ENCODE assay signal across 13 cellular contexts in genomic region chr16:27233731-27234130, GRCh38. TPM values are rescaled to one million over a fixed set of nuclear protein-coding genes. Genes with fewer than 3 reads are reported as not detected.
DNase-seq lines count a peak whose midpoint lies in the region; ATAC-seq and TF ChIP-seq lines count a peak whose summit lies in the region.
"Had no signal": no experiment of that assay in that cellular context is flagged by ENCODE, and none has a peak within 500 bp of the region (broad histone marks: within the 10 kb centered on the region; RNA-seq: fewer than 3 reads in every experiment).

No MANE protein-coding gene starts in this region.

- peaks cover 30 to 98% (median 59%) of the 10 kb centered on the region in 4 donors for H3K4me1 Mint-ChIP-seq in CD4-positive, CD25-positive, alpha-beta regulatory T cell
- peaks cover 98% of the 10 kb centered on the region for H3K4me1 Mint-ChIP-seq in activated CD8-positive, alpha-beta T cell treated with anti-CD3 and anti-CD28 coated beads, Interleukin-2, amount 10 ng/mL, durations not matched to agents 7 days and 5 days (ENCODE audit: low read depth)
- H3K4me1 Mint-ChIP-seq in naive B cell: peaks cover 73 to 95% (median 92%) of the 10 kb centered on the region in 3 donors

- H3K27me3 Mint-ChIP-seq in CD4-positive, CD25-positive, alpha-beta regulatory T cell: no peaks in the 10 kb centered on the region
- H3K27me3 Mint-ChIP-seq in activated CD8-positive, alpha-beta T cell treated with anti-CD3 and anti-CD28 coated beads, Interleukin-2, amount 10 ng/mL, durations not matched to agents 7 days and 5 days (ENCODE audit: low read depth): no peaks in the 10 kb centered on the region
- no peaks in the 10 kb centered on the region for H3K27me3 Mint-ChIP-seq in naive B cell

- CTCF ChIA-PET in activated CD8-positive, alpha-beta T cell treated with anti-CD3 and anti-CD28 coated beads, Interleukin-2, amount 10 ng/mL, durations not matched to agents 7 days and 5 days (lab: Charles Lee): interaction anchor here (1.1 to 9.5 kb wide), 30 partner anchors 8 to 229 kb away, joined by 3 to 153 read pairs (median 16); partner anchors contain the start of genes KDM8 and NSMCE1

- H3K27ac Mint-ChIP-seq in CD4-positive, CD25-positive, alpha-beta regulatory T cell: peak overlapping the region; percentile 92 to 98 (median 97)
- peak overlapping the region; percentile 99 for H3K27ac Mint-ChIP-seq in activated CD8-positive, alpha-beta T cell treated with anti-CD3 and anti-CD28 coated beads, Interleukin-2, amount 10 ng/mL, durations not matched to agents 7 days and 5 days
- peak overlapping the region in 4 of 6 donors; percentile 92 to 100 (median 99) for H3K27ac Mint-ChIP-seq in naive B cell

- no peaks in the 10 kb centered on the region for H3K9me2 ChIP-seq in DOHH2 (replicated peaks; ENCODE audit: control insufficient read depth, low read length)

- no peak for TF ChIP-seq CTCF in DOHH2 (IDR thresholded peaks at IDR 0.05; ENCODE audit: low read depth, low read length, poor library complexity, severe bottlenecking)

- H3K36me3 Mint-ChIP-seq in CD4-positive, CD25-positive, alpha-beta regulatory T cell: peaks cover 12% of the 10 kb centered on the region
- peaks cover 55% of the 10 kb centered on the region for H3K36me3 Mint-ChIP-seq in activated CD8-positive, alpha-beta T cell treated with anti-CD3 and anti-CD28 coated beads, Interleukin-2, amount 10 ng/mL, durations not matched to agents 7 days and 5 days (ENCODE audit: low read depth)
- H3K36me3 Mint-ChIP-seq in naive B cell: no peaks in the 10 kb centered on the region

- POLR2A ChIA-PET in activated CD8-positive, alpha-beta T cell treated with anti-CD3 and anti-CD28 coated beads, Interleukin-2, amount 10 ng/mL, durations not matched to agents 7 days and 5 days (lab: Charles Lee): interaction anchor here (1.2 to 12.2 kb wide), 10 partner anchors 8 to 171 kb away, joined by 3 to 222 read pairs (median 10); partner anchors contain the start of genes IL21R, IL4R and KDM8

- peaks cover 87% of the 10 kb centered on the region for H3K4me1 ChIP-seq in CD4-positive, CD25-positive, alpha-beta regulatory T cell (ENCODE audit: control insufficient read depth, insufficient read depth, low read length, poor library complexity, severe bottlenecking)
- H3K4me1 ChIP-seq in DOHH2 (ENCODE audit: control insufficient read depth, low read length): peaks cover 100% of the 10 kb centered on the region

- no peaks in the 10 kb centered on the region for H4K20me1 ChIP-seq in DOHH2 (ENCODE audit: control insufficient read depth, insufficient read depth, low read depth, low read length)

- peak overlapping the region; percentile 93 for H3K27ac ChIP-seq in CD4-positive, CD25-positive, alpha-beta regulatory T cell (ENCODE audit: insufficient read depth, low read length, poor library complexity, severe bottlenecking)
- peak overlapping the region; percentile 86 for H3K27ac ChIP-seq in DOHH2 (ENCODE audit: low read depth, low read length)

- H3K9me3 Mint-ChIP-seq in CD4-positive, CD25-positive, alpha-beta regulatory T cell: no peaks in the 10 kb centered on the region
- no peaks in the 10 kb centered on the region for H3K9me3 Mint-ChIP-seq in activated CD8-positive, alpha-beta T cell treated with anti-CD3 and anti-CD28 coated beads, Interleukin-2, amount 10 ng/mL, durations not matched to agents 7 days and 5 days (ENCODE audit: insufficient read depth)
- H3K9me3 Mint-ChIP-seq in naive B cell: no peaks in the 10 kb centered on the region
- H3K9me3 Mint-ChIP-seq: nephron had no signal

- peaks cover 9% of the 10 kb centered on the region for H3K79me2 ChIP-seq in DOHH2 (ENCODE audit: control insufficient read depth, low read length)

- no peak for DNase-seq in CD4-positive, CD25-positive, alpha-beta regulatory T cell
- DNase-seq in activated CD8-positive, alpha-beta T cell treated with anti-CD3 and anti-CD28 coated beads, Interleukin-2, amount 10 ng/mL, durations not matched to agents 7 days and 5 days: no peak
- DNase-seq in naive B cell: no peak
- DNase-seq in nucleus accumbens (lab: John Stamatoyannopoulos, UW): no peak
- no peak for DNase-seq in stimulated activated naive CD4-positive, alpha-beta T cell (lab: John Stamatoyannopoulos, UW)
- DNase-seq in NCI-H446 (lab: John Stamatoyannopoulos, UW): no peak
- DNase-seq: C1 segment of cervical spinal cord; NCI-H1694; NCI-H446 treated with DMSO at 0.1 percent for 48 hours; stimulated activated CD4-positive, alpha-beta T cell treated with anti-CD3 and anti-CD28 coated beads, Interleukin-1b, Interleukin-23, amount 100 ng/mL, for 48 hours had no signal

- H3K4me3 ChIP-seq in CD4-positive, CD25-positive, alpha-beta regulatory T cell (ENCODE audit: low read depth, low read length): peak overlapping the region; percentile 19
- no peak overlapping the region for H3K4me3 ChIP-seq in DOHH2 (ENCODE audit: low read length)

- H3K36me3 ChIP-seq in CD4-positive, CD25-positive, alpha-beta regulatory T cell (ENCODE audit: control insufficient read depth, insufficient read depth, low read length): no peaks in the 10 kb centered on the region
- peaks cover 33% of the 10 kb centered on the region for H3K36me3 ChIP-seq in DOHH2 (ENCODE audit: control insufficient read depth, low read length)

- H3K27me3 ChIP-seq in CD4-positive, CD25-positive, alpha-beta regulatory T cell (ENCODE audit: control insufficient read depth, insufficient read depth, low read length): no peaks in the 10 kb centered on the region
- H3K27me3 ChIP-seq in DOHH2 (ENCODE audit: control insufficient read depth, low read length): no peaks in the 10 kb centered on the region

- no peaks in the 10 kb centered on the region for H3K9me3 ChIP-seq in CD4-positive, CD25-positive, alpha-beta regulatory T cell (ENCODE audit: control insufficient read depth in 2 of 2, low read length in 2 of 2)
- H3K9me3 ChIP-seq in DOHH2 (ENCODE audit: control insufficient read depth, insufficient read depth, low read length): no peaks in the 10 kb centered on the region

- peak overlapping the region; percentile 78 for H3K4me2 ChIP-seq in DOHH2 (ENCODE audit: low read length)

- H3F3A ChIP-seq in DOHH2 (ENCODE audit: control insufficient read depth, insufficient read depth): peaks cover 20% of the 10 kb centered on the region

- peak overlapping the region in 3 of 4 donors; percentile 22 to 52 (median 38) for H3K4me3 Mint-ChIP-seq in CD4-positive, CD25-positive, alpha-beta regulatory T cell
- peak overlapping the region; percentile 77 for H3K4me3 Mint-ChIP-seq in activated CD8-positive, alpha-beta T cell treated with anti-CD3 and anti-CD28 coated beads, Interleukin-2, amount 10 ng/mL, durations not matched to agents 7 days and 5 days
- peak overlapping the region in 6 of 8 donors; percentile 25 to 91 (median 87) for H3K4me3 Mint-ChIP-seq in naive B cell
- H3K4me3 Mint-ChIP-seq: nephron had no signal

- ATAC-seq in CD4-positive, CD25-positive, alpha-beta regulatory T cell (ENCODE audit: low read depth in 2 of 2): no peak
- no peak for ATAC-seq in activated CD8-positive, alpha-beta T cell treated with anti-CD3 and anti-CD28 coated beads, Interleukin-2, amount 10 ng/mL, durations not matched to agents 7 days and 5 days
- ATAC-seq in naive B cell (ENCODE audit: low read depth in 2 of 2): no peak
- no peak for ATAC-seq in HG02623 (IDR thresholded peaks at IDR 0.05; ENCODE audit: unreplicated experiment)

RNA-seq across cellular contexts. Expression of gene KDM8, which starts 30.4 kb away (rescaled TPM):
- total RNA-seq in CD4-positive, CD25-positive, alpha-beta regulatory T cell: 14.7 TPM
- polyA plus RNA-seq in CD4-positive, CD25-positive, alpha-beta regulatory T cell: 1 to 10 TPM; 2.8 to 8.8 (median 4.3) TPM
- 10 to 100 TPM; 14.7 to 15.0 TPM for total RNA-seq in activated CD8-positive, alpha-beta T cell treated with anti-CD3 and anti-CD28 coated beads, Interleukin-2, amount 10 ng/mL, durations not matched to agents 7 days and 5 days
- 1 to 10 TPM in 5 of 6 donors, not detected in 1; 2.9 to 8.2 (median 4.2) TPM for polyA plus RNA-seq in naive B cell (ENCODE audit: low read depth in 6 of 6)

RNA-seq across cellular contexts. Expression of gene NSMCE1, which starts 34.8 kb away (rescaled TPM):
- total RNA-seq in CD4-positive, CD25-positive, alpha-beta regulatory T cell: 40.0 TPM
- 100 to 1,000 TPM; 128 to 156 (median 138) TPM for polyA plus RNA-seq in CD4-positive, CD25-positive, alpha-beta regulatory T cell
- total RNA-seq in activated CD8-positive, alpha-beta T cell treated with anti-CD3 and anti-CD28 coated beads, Interleukin-2, amount 10 ng/mL, durations not matched to agents 7 days and 5 days: 10 to 100 TPM; 87.3 to 94.9 TPM
- 100 to 1,000 TPM; 178 to 217 (median 195) TPM for polyA plus RNA-seq in naive B cell (ENCODE audit: low read depth in 6 of 6)
